Comparison of ENCODE assay signal across 8 cellular contexts in genomic region chr3:57691411-57692133, GRCh38. TPM values are rescaled to one million over a fixed set of nuclear protein-coding genes. Genes with fewer than 3 reads are reported as not detected.
DNase-seq lines count a peak whose midpoint lies in the region; ATAC-seq, FAIRE-seq and TF ChIP-seq lines count a peak whose summit lies in the region.

No MANE protein-coding gene starts in this region.

- POLR2A ChIA-PET in RWPE1 (lab: Yijun Ruan, JAX; ENCODE audit: low non-redundant PET), result interaction anchor here (0.5 to 0.7 kb wide), 2 partner anchors 37 to 84 kb away, joined by 4 to 6 read pairs; no protein-coding TSS in a partner anchor
- POLR2A ChIA-PET in H1 (lab: Charles Lee; ENCODE audit: partially characterized antibody), result interaction anchor here (1.9 to 2.2 kb wide), 3 partner anchors 14 to 73 kb away, joined by 6 to 8 read pairs (median 6); partner anchors contain the start of gene SLMAP

- H3K23me2 ChIP-seq in H1 (ENCODE audit: low read depth, low read length), result no peaks in the 10 kb centered on the region; the same call in 1 of the 2 replicates

- ATAC-seq in GM21367 (IDR thresholded peaks at IDR 0.05; ENCODE audit: unreplicated experiment) (no peak), HG03108 (IDR thresholded peaks at IDR 0.05; ENCODE audit: unreplicated experiment) (no peak)

- H4K20me1 ChIP-seq in H1 (replicated peaks in 1 of 2; ENCODE audit: control insufficient read depth in 1 of 2, insufficient read depth in 2 of 2, low read length in 2 of 2), result peaks cover 0 to 2% of the 10 kb centered on the region in 2 experiments

- H2BK120ac ChIP-seq in H1 (replicated peaks; ENCODE audit: low read depth, low read length), result no peak overlapping the region

- H3K79me1 ChIP-seq in H1 (ENCODE audit: low read depth, low read length), result no peaks in the 10 kb centered on the region

- H3K4ac ChIP-seq in H1 (replicated peaks; ENCODE audit: insufficient read length, low read depth, low read length), result no peak overlapping the region

- no peak for DNase-seq in GM12864 (ENCODE audit: low read depth)
- DNase-seq in RWPE1 (ENCODE audit: low spot score), result no peak
- DNase-seq in H1 (ENCODE audit: low read depth in 1 of 2, low spot score in 2 of 2), result no peak
- DNase-seq in neural crest cell (ENCODE audit: low read depth, low spot score), result no peak
- DNase-seq in DMS153 treated with DMSO at 0.1 percent for 48 hours (lab: John Stamatoyannopoulos, UW; ENCODE audit: unreplicated experiment), result no peak
- no peak for DNase-seq in middle frontal gyrus (ENCODE audit: extremely low spot score, low spot score)

- H4K91ac ChIP-seq in H1 (replicated peaks; ENCODE audit: insufficient read length, low read length), result no peak overlapping the region

- TF ChIP-seq EP300 in H1 (IDR thresholded peaks at IDR 0.05; ENCODE audit: borderline replicate concordance in 1 of 2, low read depth in 2 of 2, low read length in 2 of 2), result no peak

- H3K4me3 ChIP-seq in GM12864 (ENCODE audit: low read depth, low read length) (peak overlapping the region; percentile 95), H1 (ENCODE audit: extremely low read depth in 1 of 4, insufficient read depth in 2 of 4, low read depth in 3 of 4, low read length in 4 of 4) (peak overlapping the region; percentile 61 to 90 (median 78))

- no peak for TF ChIP-seq POLR2A in H1 (IDR thresholded peaks at IDR 0.05; ENCODE audit: control extremely low read depth in 1 of 2, low read depth in 2 of 2, low read length in 2 of 2)

- peaks cover 0 to 47% of the 10 kb centered on the region in 2 experiments; a peak in 2 of 4 replicates for H3K79me2 ChIP-seq in H1 (ENCODE audit: control insufficient read depth in 1 of 2, insufficient read depth in 2 of 2, low read length in 2 of 2)

- no peak overlapping the region for H4K8ac ChIP-seq in H1 (ENCODE audit: extremely low read depth, insufficient read depth, low read length)

- H3K9me3 Mint-ChIP-seq in neural crest cell, result no peaks in the 10 kb centered on the region

- no peak overlapping the region for H2BK5ac ChIP-seq in H1 (ENCODE audit: low read depth, low read length)

- peaks cover 27% of the 10 kb centered on the region for H3K4me1 Mint-ChIP-seq in neural crest cell

- no peak overlapping the region for H3K18ac ChIP-seq in H1 (ENCODE audit: extremely low read depth, low read length)

- H3K27ac Mint-ChIP-seq in neural crest cell (ENCODE audit: unreplicated experiment), result peak overlapping the region; percentile 98

- no peak for FAIRE-seq in H1 (lab: Jason Lieb, UNC)

- no peak overlapping the region for H2BK12ac ChIP-seq in H1 (ENCODE audit: low read depth, low read length)

- no peak overlapping the region for H3K23ac ChIP-seq in H1 (ENCODE audit: insufficient read length)

- H2BK20ac ChIP-seq in H1 (ENCODE audit: low read length), result no peak overlapping the region

- no peak overlapping the region for H2AK5ac ChIP-seq in H1 (ENCODE audit: low read depth, low read length)

- 41% methylated on average over 19 of the region's 19 CpGs; no CpG with 5 or more reads in 1 of the 2 experiments for WGBS in H1 (ENCODE audit: extremely low coverage in 1 of 2, insufficient coverage in 1 of 2, insufficient read length in 1 of 2, insufficient replicate concordance in 2 of 2, low coverage in 1 of 2, low lambda C conversion rate in 2 of 2, missing lambda C conversion rate in 1 of 2), 2 experiments

- no peak overlapping the region for H2BK15ac ChIP-seq in H1 (ENCODE audit: low read length)

- no peaks in the 10 kb centered on the region for H3K9me3 ChIP-seq in H1 (ENCODE audit: insufficient read depth in 2 of 2, low read depth in 1 of 2, low read length in 1 of 2)

- H3K27me3 Mint-ChIP-seq in neural crest cell (ENCODE audit: low read depth), result no peaks in the 10 kb centered on the region

- H3K27ac ChIP-seq in RWPE1 (peak overlapping the region; percentile 98), H1 (ENCODE audit: low read depth, low read length) (no peak overlapping the region)

- peaks cover 0 to 5% (median under 1%) of the 10 kb centered on the region in 4 experiments; a peak in 4 of 7 replicates for H3K4me1 ChIP-seq in H1 (replicated peaks in 1 of 4; ENCODE audit: control insufficient read depth in 3 of 4, insufficient read depth in 4 of 4, low read length in 3 of 4)

- no peak for TF ChIP-seq RAD21 in H1 (IDR thresholded peaks at IDR 0.05 in 1 of 2, conservative IDR thresholded peaks at IDR 0.05 in 1 of 2; ENCODE audit: low read depth in 2 of 2, low read length in 2 of 2)

- H3K36me3 Mint-ChIP-seq in neural crest cell (ENCODE audit: low read depth), result no peaks in the 10 kb centered on the region

- CTCF ChIA-PET in RWPE1 (lab: Yijun Ruan, JAX), result no interaction called here
- CTCF ChIA-PET in H1 (lab: Charles Lee; ENCODE audit: partially characterized antibody), result no interaction called here

- H2AFZ ChIP-seq in H1 (ENCODE audit: low read length), result no peak overlapping the region

- peak overlapping the region in 1 of 4 experiments; percentile 55; a peak in 2 of 7 replicates for H3K9ac ChIP-seq in H1 (replicated peaks in 1 of 4; ENCODE audit: extremely low read depth in 1 of 4, low read depth in 3 of 4, low read length in 3 of 4)

- no peaks in the 10 kb centered on the region for H3K27me3 ChIP-seq in H1 (replicated peaks in 1 of 4; ENCODE audit: control insufficient read depth in 3 of 4, extremely low read depth in 1 of 4, insufficient read depth in 3 of 4, low read length in 3 of 4)

- TF ChIP-seq CTCF in GM12864 (IDR thresholded peaks at IDR 0.05; ENCODE audit: low read depth, low read length, missing control alignments), result no peak
- TF ChIP-seq CTCF in RWPE1 (conservative IDR thresholded peaks at IDR 0.05; ENCODE audit: low read depth), result no peak
- TF ChIP-seq CTCF in H1 (IDR thresholded peaks at IDR 0.05; ENCODE audit: control extremely low read depth in 1 of 3, insufficient read depth in 1 of 3, low read depth in 1 of 3, low read length in 3 of 3), result no peak
- no peak for TF ChIP-seq CTCF in neural crest cell (conservative IDR thresholded peaks at IDR 0.05)

- H3K56ac ChIP-seq in H1 (replicated peaks; ENCODE audit: insufficient read length, low read depth, low read length), result no peak overlapping the region

- H3K4me3 Mint-ChIP-seq in neural crest cell, result peak overlapping the region; percentile 98

- H3K14ac ChIP-seq in H1 (ENCODE audit: insufficient read length), result no peak overlapping the region

- H4K5ac ChIP-seq in H1 (ENCODE audit: insufficient read length, low read depth, low read length), result no peak overlapping the region

- H3K4me2 ChIP-seq in H1 (ENCODE audit: insufficient read depth in 1 of 2, low read depth in 2 of 2, low read length in 2 of 2), result peak overlapping the region; percentile 71 to 82

- no peaks in the 10 kb centered on the region for H3K36me3 ChIP-seq in H1 (ENCODE audit: control insufficient read depth in 2 of 4, insufficient read depth in 4 of 4, low read length in 3 of 4)

TF ChIP-seq in H1, 55 proteins besides CTCF, POLR2A, EP300 and RAD21 (continues in another document):
- TF ChIP-seq ZNF274 (IDR thresholded peaks at IDR 0.05; ENCODE audit: borderline replicate concordance, extremely low read depth, low read length), result no peak

RNA-seq across cellular contexts. Expression of gene DENND6A, which starts 1.3 kb away (rescaled TPM):
- total RNA-seq in H1 (2021; fragmentation: NEBNext Ultra II Directional; extraction: Animal tissue kit (Norgen Biotek cat#: 25700)), result 10.0 and 14.8 TPM in 2 replicates
- 7.3 and 7.8 TPM in 2 replicates for polyA plus RNA-seq in H1 (2011; rRNA removed)
- 5.5 TPM for polyA plus RNA-seq in H1 (2011; cell fraction: cytosol; rRNA removed)
- polyA plus RNA-seq in H1 (2011; cell fraction: nucleus; rRNA removed), result 3.9 TPM
- 5.7 to 13.0 TPM (median 6.9 TPM) in 4 replicates for polyA plus RNA-seq in H1 (2012, experiment 1 of 2)
- polyA plus RNA-seq in H1 (2012, experiment 2 of 2), result 0.94 TPM
- polyA plus RNA-seq in H1 (2013, experiment 1 of 2), result 7.5 TPM
- 7.8 TPM for polyA plus RNA-seq in H1 (2013, experiment 2 of 2)
- polyA minus RNA-seq in H1 (2011; rRNA and poly(A)+ RNA removed), result 11.8 and 21.9 TPM in 2 replicates
- polyA minus RNA-seq in H1 (2011; cell fraction: cytosol; rRNA and poly(A)+ RNA removed), result 6.0 TPM
- polyA minus RNA-seq in H1 (2011; cell fraction: nucleus; rRNA and poly(A)+ RNA removed), result 9.7 TPM
- 33.4 and 42.0 TPM in 2 replicates for total RNA-seq in neural crest cell
